ENCODE assay signal across 20 cellular contexts in the genomic region with DNA sequence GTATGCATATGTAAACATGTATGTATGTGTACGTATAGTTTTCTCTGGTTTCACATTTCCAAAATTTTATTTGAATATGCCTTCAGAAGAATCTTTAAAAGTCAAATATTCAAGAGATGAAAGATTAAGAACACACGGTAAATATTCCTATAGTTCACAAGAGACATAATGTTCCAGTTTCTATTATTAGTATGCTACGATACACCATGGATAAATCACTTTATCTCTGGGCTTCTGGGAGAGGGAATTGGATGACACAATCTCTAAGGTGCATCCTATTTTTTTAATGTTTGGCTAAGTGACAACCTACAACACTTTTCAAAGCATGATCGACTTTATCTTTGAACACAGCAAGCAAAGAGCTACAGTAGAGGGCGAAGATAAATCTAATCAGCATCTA. TPM values are rescaled to one million over a fixed set of nuclear protein-coding genes. Genes with fewer than 3 reads are reported as not detected.
"Had no signal": no experiment of that assay in that cellular context is flagged by ENCODE, and none has a peak within 500 bp of the region (broad histone marks: within the 10 kb centered on the region; RNA-seq: fewer than 3 reads in every experiment).

No MANE protein-coding gene starts in this region.

- H3K27me3 Mint-ChIP-seq: naive thymus-derived CD8-positive, alpha-beta T cell had no signal

- H3K27me3 ChIP-seq: dorsolateral prefrontal cortex, hepatocyte, neutrophil, stomach, transverse colon had no signal

- H3K27ac ChIP-seq: dorsolateral prefrontal cortex, hepatocyte, neutrophil, stomach, thoracic aorta, transverse colon had no signal

- FAIRE-seq: small intestine had no signal

- H3K4me3 ChIP-seq: dorsolateral prefrontal cortex, hepatocyte, mucosa of descending colon, stomach, thoracic aorta, transverse colon had no signal

- DNase-seq: cortex of kidney; dorsolateral prefrontal cortex; effector CD8-positive, alpha-beta T cell; foreskin melanocyte; head of caudate nucleus; kidney glomerular epithelial cell; mucosa of descending colon; naive thymus-derived CD8-positive, alpha-beta T cell; posterior cingulate gyrus; right cardiac atrium; small intestine; stimulated activated CD4-positive, alpha-beta T cell treated with anti-CD3 and anti-CD28 coated beads, Interleukin-12 subunit alpha, Interleukin-12 subunit beta, amount 100 ng/mL, for 4 hours; stimulated activated naive CD4-positive, alpha-beta T cell; stomach; substantia nigra; transverse colon had no signal

- ATAC-seq: left lobe of liver; mucosa of descending colon; naive thymus-derived CD8-positive, alpha-beta T cell; right cardiac atrium had no signal

- H3K27ac Mint-ChIP-seq: naive thymus-derived CD8-positive, alpha-beta T cell had no signal

- H3K36me3 ChIP-seq: thoracic aorta had no signal

- H3K9me3 ChIP-seq: mucosa of descending colon, neutrophil, stomach, thoracic aorta, transverse colon had no signal

RNA-seq across cellular contexts. Expression of a gene that starts 59.3 kb away (rescaled TPM):
- total RNA-seq: left lobe of liver, thoracic aorta had no signal
- polyA plus RNA-seq: naive thymus-derived CD8-positive, alpha-beta T cell had no signal
